ENCODE assay signal across 8 cellular contexts in the genomic region with DNA sequence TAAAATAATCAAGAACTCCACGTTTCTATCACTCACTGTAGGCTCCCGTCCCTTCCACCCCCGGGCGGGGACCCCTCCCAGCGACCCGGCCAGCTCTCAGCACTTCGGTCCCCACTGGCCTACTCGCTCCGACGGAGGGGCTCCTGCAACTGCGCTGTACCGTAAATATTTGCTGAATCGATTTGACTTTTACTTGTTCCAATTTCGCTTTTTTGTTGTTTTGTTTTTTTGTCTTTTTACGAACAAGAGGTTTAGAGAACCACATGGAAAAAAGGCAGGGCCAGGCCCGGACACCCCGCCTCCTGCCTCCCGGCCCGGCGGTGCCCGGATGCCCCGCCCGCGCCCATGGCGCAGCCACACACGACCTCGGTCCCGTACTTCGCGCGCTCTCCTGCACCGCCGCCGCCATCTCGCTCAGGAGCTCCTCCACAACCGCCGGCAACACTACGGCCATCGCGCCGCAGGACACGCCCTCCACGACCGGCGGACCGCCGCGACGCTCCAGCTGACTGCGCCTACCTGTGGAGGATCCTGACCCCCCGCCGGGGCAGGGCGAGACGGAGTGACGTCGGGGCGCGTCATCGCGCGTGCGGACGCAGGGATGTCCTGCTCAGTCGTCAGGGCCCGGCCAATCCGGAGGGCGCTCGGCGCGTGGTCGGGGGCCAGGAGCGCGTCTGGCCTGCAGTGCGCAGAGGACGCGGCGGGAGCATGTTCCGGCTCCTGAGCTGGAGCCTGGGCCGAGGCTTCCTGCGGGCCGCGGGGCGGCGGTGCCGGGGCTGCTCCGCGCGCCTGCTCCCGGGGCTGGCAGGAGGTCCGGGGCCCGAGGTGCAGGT. TPM values are rescaled to one million over a fixed set of nuclear protein-coding genes. Genes with fewer than 3 reads are reported as not detected.
DNase-seq lines count a peak whose midpoint lies in the region; ATAC-seq and TF ChIP-seq lines count a peak whose summit lies in the region.

A gene with protein sequence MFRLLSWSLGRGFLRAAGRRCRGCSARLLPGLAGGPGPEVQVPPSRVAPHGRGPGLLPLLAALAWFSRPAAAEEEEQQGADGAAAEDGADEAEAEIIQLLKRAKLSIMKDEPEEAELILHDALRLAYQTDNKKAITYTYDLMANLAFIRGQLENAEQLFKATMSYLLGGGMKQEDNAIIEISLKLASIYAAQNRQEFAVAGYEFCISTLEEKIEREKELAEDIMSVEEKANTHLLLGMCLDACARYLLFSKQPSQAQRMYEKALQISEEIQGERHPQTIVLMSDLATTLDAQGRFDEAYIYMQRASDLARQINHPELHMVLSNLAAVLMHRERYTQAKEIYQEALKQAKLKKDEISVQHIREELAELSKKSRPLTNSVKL (plus strand): TSS at position 684 of the 833 bp plus-strand sequence. CDS start 25 bp downstream, at position 709.
A gene with protein sequence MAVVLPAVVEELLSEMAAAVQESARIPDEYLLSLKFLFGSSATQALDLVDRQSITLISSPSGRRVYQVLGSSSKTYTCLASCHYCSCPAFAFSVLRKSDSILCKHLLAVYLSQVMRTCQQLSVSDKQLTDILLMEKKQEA (minus strand): TSS at position 564 of the 833 bp plus-strand sequence. CDS start 110 bp downstream, at position 454.

- H3K4me3 ChIP-seq in Jurkat, Clone E6-1 (ENCODE audit: low read length), result peak within 1 kb of the TSS; percentile 72
- H3K4me3 ChIP-seq in PC-3 (ENCODE audit: low read length) (peak within 1 kb of the TSS; percentile 94), epithelial cell of proximal tubule (ENCODE audit: low read depth, low read length) (peak within 1 kb of the TSS; percentile 72)

- intact Hi-C loops in PC-3 (cut with micrococcal nuclease), result loop anchor here (2.0 kb wide), 1 partner anchor 41 kb away; no protein-coding TSS in a partner anchor

- H3K9ac ChIP-seq in PC-3 (ENCODE audit: low read length), result peak within 1 kb of the TSS; percentile 92

- H3F3A ChIP-seq in PC-3 (ENCODE audit: low read length, unreplicated experiment), result no peaks in the 10 kb centered on the region

- peak within 1 kb of the TSS; percentile 83 for H2AFZ ChIP-seq in PC-3 (ENCODE audit: low read length)

- TSS peak; percentile 59 for BruUV-seq in PC-3 (replicated peaks; lab: Mats Ljungman, UMichigan)

- TF ChIP-seq CTCF in PC-3 (conservative IDR thresholded peaks at IDR 0.05; ENCODE audit: low read depth, low read length), result no peak
- TF ChIP-seq CTCF in epithelial cell of proximal tubule (conservative IDR thresholded peaks at IDR 0.05; ENCODE audit: low read depth, low read length), result no peak

- peaks cover 42% of the 10 kb centered on the region for H4K20me1 ChIP-seq in PC-3 (ENCODE audit: low read length)

- H3K79me2 ChIP-seq in PC-3 (ENCODE audit: low read length), result peaks cover 85% of the 10 kb centered on the region

- no peaks in the 10 kb centered on the region for H3K27me3 ChIP-seq in PC-3 (ENCODE audit: low read length)

- H3K36me3 ChIP-seq in PC-3 (ENCODE audit: low read depth, low read length), result peaks cover 36% of the 10 kb centered on the region

- peak within 1 kb of the TSS; percentile 89 for H3K4me2 ChIP-seq in PC-3 (ENCODE audit: low read length)

- ATAC-seq in GM21717 (IDR thresholded peaks at IDR 0.05; ENCODE audit: unreplicated experiment) (peak; percentile 95), PC-3 (peak; percentile 93)

- POLR2A ChIA-PET in PC-3 (lab: Charles Lee; ENCODE audit: unreplicated experiment), result interaction anchor here (0.6 kb wide), 4 partner anchors 12 to 349 kb away, joined by 3 to 10 read pairs (median 5); no protein-coding TSS in a partner anchor

- H3K9me3 ChIP-seq in PC-3 (ENCODE audit: low read length), result no peaks in the 10 kb centered on the region

- peak; percentile 83 for DNase-seq in DMS53 treated with DMSO at 0.1 percent for 48 hours (lab: John Stamatoyannopoulos, UW; ENCODE audit: unreplicated experiment)
- peak; percentile 92 for DNase-seq in Jurkat, Clone E6-1 (ENCODE audit: low read depth, low spot score)
- DNase-seq in PC-3, result peak; percentile 99
- DNase-seq in activated T-cell treated with anti-CD3 and anti-CD28 coated beads, Interleukin-2, amount 50 U/mL, for 1 hour, result peak; percentile 95
- DNase-seq in epithelial cell of proximal tubule (ENCODE audit: low read depth), result peak; percentile 26
- peak; percentile 97 for DNase-seq in mucosa of gallbladder (ENCODE audit: low spot score)
- peak; percentile 95 for DNase-seq in stimulated activated CD8-positive, alpha-beta memory T cell treated with anti-CD3 and anti-CD28 coated beads, Interleukin-4, amount 100 ng/mL, for 24 hours (ENCODE audit: low read depth)

- CTCF ChIA-PET in PC-3 (lab: Charles Lee), result interaction anchor here (0.7 kb wide), 1 partner anchor 45 kb away, joined by 3 read pairs; no protein-coding TSS in a partner anchor

- H3K4me1 ChIP-seq in PC-3 (ENCODE audit: insufficient read depth, low read length), result peaks cover 38% of the 10 kb centered on the region

- peak within 1 kb of the TSS; percentile 88 for H3K27ac ChIP-seq in PC-3 (ENCODE audit: low read length)

- H3K9me2 ChIP-seq in PC-3 (replicated peaks; ENCODE audit: low read length), result no peaks in the 10 kb centered on the region

RNA-seq across cellular contexts. Expression of the first gene that starts in this region (rescaled TPM):
- polyA plus RNA-seq in Jurkat, Clone E6-1 (2012; ENCODE audit: insufficient read depth, insufficient read length), result 51.6 TPM
- total RNA-seq in PC-3 (2014; rRNA removed) (187 and 436 TPM in 2 replicates), epithelial cell of proximal tubule (59.8 and 61.9 TPM in 2 replicates), mucosa of gallbladder (36.9 TPM)

RNA-seq across cellular contexts. Expression of the second gene that starts in this region (rescaled TPM):
- polyA plus RNA-seq in Jurkat, Clone E6-1 (2012; ENCODE audit: insufficient read depth, insufficient read length), result 65.5 TPM
- total RNA-seq in PC-3 (2014; rRNA removed) (96.1 and 97.6 TPM in 2 replicates), epithelial cell of proximal tubule (16.0 and 16.9 TPM in 2 replicates), mucosa of gallbladder (23.5 TPM)

Comparison
In these comparisons a context has a peak if more than half of its experiments do, and no peak if none do; other contexts are left out.
1. Peak in every context shown above with its lines: DNase-seq, ATAC-seq, H3K4me3 ChIP-seq and H3K27ac ChIP-seq.
2. DNase-seq: peak in every context shown above with its lines; median percentile 99 in PC-3; 97 in mucosa of gallbladder; 95 in activated T-cell treated with anti-CD3 and anti-CD28 coated beads, Interleukin-2, amount 50 U/mL, for 1 hour; 95 in stimulated activated CD8-positive, alpha-beta memory T cell treated with anti-CD3 and anti-CD28 coated beads, Interleukin-4, amount 100 ng/mL, for 24 hours; 92 in Jurkat, Clone E6-1; 83 in DMS53 treated with DMSO at 0.1 percent for 48 hours; 26 in epithelial cell of proximal tubule.